8 cellular contexts compared by ENCODE assay signal in the genomic region with DNA sequence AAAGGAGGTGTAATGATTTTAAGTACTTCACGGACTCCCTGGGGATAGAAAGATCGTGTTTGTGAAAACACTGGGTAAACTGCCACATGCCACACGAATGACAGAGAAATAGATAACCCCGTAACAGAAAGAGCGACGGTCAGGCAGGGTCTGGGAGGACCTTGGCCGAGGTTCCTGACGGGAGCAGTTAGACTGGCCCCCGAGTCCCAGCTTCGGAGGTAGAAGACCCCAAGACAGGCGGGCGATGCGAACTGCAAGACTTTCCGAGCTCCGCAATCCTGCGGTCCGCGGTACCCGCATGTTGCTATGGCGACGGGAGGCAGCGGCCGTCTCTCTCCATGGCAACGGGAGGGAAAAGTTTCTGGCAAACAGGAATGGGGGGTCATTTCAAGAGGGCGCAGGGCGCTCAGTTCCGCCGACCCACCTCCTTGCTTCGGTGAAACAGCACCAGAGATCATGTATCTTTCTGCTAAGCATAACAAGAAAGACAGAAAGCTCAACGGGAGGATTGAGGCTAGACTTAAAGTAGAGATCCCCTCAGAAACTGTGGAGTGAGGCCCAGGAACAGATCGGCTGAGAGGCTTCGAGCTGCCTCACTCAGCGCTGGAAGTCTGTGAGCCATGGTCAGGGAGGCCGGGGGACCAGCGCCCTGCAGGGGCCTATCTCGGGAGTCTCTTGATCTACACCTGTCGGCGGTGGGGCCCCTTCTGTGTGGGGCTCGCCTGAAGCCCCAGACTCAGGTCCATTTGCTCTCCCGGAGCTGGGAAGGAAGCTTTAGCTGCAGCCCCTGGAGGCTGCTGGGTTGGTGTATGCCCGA.
DNase-seq lines count a peak whose midpoint lies in the region; ATAC-seq lines count a peak whose summit lies in the region.

No MANE protein-coding gene starts in this region.

- ATAC-seq in HG03457 (IDR thresholded peaks at IDR 0.05; ENCODE audit: unreplicated experiment) (no peak), HG03520 (IDR thresholded peaks at IDR 0.05; ENCODE audit: unreplicated experiment) (no peak), HG02870 (IDR thresholded peaks at IDR 0.05; ENCODE audit: unreplicated experiment) (no peak)

- DNase-seq in AG08395 (ENCODE audit: low spot score): peak; percentile 34
- DNase-seq in GM03348 (ENCODE audit: low spot score): peak; percentile 36
- peak in 31 of 58 donors; percentile 5 to 60 (median 24) for DNase-seq in anterior cingulate cortex (lab: John Stamatoyannopoulos, UW)
- peak; percentile 54 for DNase-seq in left kidney (ENCODE audit: low read depth, low spot score)
- no peak for DNase-seq in NAMALWA (ENCODE audit: low spot score)
